8 cellular contexts compared by ENCODE assay signal in the genomic region with DNA sequence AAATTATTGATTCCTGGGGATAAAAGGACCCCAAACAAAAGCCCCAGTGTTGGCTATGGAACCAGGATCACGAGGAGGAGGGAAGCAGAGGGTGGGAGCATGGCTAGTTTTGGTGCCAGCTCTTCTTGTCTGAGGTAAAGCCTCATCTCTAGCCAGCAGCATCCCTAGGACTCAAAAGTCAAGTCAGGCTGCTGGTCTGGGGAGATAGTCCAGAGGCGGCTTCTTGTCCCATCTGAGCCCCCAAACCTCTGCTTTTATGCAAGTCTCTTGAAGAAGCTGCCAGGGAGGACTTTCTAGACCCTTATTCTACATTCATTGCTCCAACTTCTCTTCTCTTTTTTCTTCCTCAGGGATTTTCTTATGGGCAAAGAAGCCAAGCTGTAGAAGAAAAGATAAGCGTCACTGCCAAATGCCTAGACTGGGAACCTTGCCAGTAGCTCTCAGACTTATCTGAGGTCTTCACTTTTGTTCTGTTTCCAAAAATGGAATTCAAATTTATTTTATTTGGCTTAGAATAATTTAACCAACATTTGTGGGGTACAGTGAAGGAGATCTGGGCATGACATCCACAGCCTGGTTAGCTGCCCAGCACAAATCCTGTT. TPM values are rescaled to one million over a fixed set of nuclear protein-coding genes. Genes with fewer than 3 reads are reported as not detected.
DNase-seq lines count a peak whose midpoint lies in the region; ATAC-seq and TF ChIP-seq lines count a peak whose summit lies in the region.

No MANE protein-coding gene starts in this region.

- peak overlapping the region; percentile 42 for H3K4me3 Mint-ChIP-seq in chondrocyte (ENCODE audit: unreplicated experiment)

- no peaks in the 10 kb centered on the region for H3K27me3 Mint-ChIP-seq in chondrocyte (ENCODE audit: low read depth)

- peak overlapping the region; percentile 84 to 94 for H3K27ac ChIP-seq in lung (ENCODE audit: low read depth in 1 of 2, low read length in 1 of 2)
- peak overlapping the region; percentile 77 for H3K27ac ChIP-seq in urinary bladder (ENCODE audit: low read depth)

- H3K4me1 ChIP-seq in lung (ENCODE audit: control insufficient read depth in 2 of 2, insufficient read depth in 2 of 2, low read length in 2 of 2): peaks cover 3 to 4% of the 10 kb centered on the region in 2 donors
- H3K4me1 ChIP-seq in urinary bladder (ENCODE audit: insufficient read depth): no peaks in the 10 kb centered on the region

- H3K9me3 Mint-ChIP-seq in chondrocyte (ENCODE audit: low read depth): no peaks in the 10 kb centered on the region

- no peak for TF ChIP-seq CTCF in chondrocyte (IDR thresholded peaks at IDR 0.05)
- no peak for TF ChIP-seq CTCF in lung (IDR thresholded peaks at IDR 0.05; ENCODE audit: control extremely low read depth, extremely low read depth)

- no peaks in the 10 kb centered on the region for H3K9me3 ChIP-seq in lung (ENCODE audit: control insufficient read depth in 2 of 2, insufficient read depth in 1 of 2, low read length in 1 of 2)

- H3K36me3 Mint-ChIP-seq in chondrocyte (ENCODE audit: low read depth): peaks cover 7% of the 10 kb centered on the region

- H3K27me3 ChIP-seq in lung (ENCODE audit: control insufficient read depth, insufficient read depth): no peaks in the 10 kb centered on the region

- WGBS in lung, 2 donors: 52 to 65% methylated on average over 3 of the region's 3 CpGs
- 28% methylated on average over 3 of the region's 3 CpGs for WGBS in urinary bladder

- peak overlapping the region; percentile 96 for H3K27ac Mint-ChIP-seq in chondrocyte (ENCODE audit: unreplicated experiment)

- DNase-seq in NCI-H1092 (lab: John Stamatoyannopoulos, UW) (peak; percentile 54), NCI-H1092 treated with DMSO at 0.1 percent for 48 hours (lab: John Stamatoyannopoulos, UW) (no peak), chondrocyte (ENCODE audit: low spot score) (no peak), lung (ENCODE audit: low spot score) (no peak), NCI-H1930 (lab: John Stamatoyannopoulos, UW) (no peak), NCI-H82 treated with DMSO at 0.1 percent for 48 hours (lab: John Stamatoyannopoulos, UW; ENCODE audit: unreplicated experiment) (no peak)

- peaks cover 40% of the 10 kb centered on the region for H3K4me1 Mint-ChIP-seq in chondrocyte (ENCODE audit: low read depth)

- H3K4me3 ChIP-seq in lung: no peak overlapping the region
- no peak overlapping the region for H3K4me3 ChIP-seq in urinary bladder (ENCODE audit: low read depth, low read length)

- H3K36me3 ChIP-seq in lung (ENCODE audit: control insufficient read depth in 2 of 2, insufficient read depth in 2 of 2, low read length in 2 of 2) (peaks cover 0 to 5% of the 10 kb centered on the region in 2 donors), urinary bladder (ENCODE audit: insufficient read depth) (no peaks in the 10 kb centered on the region)

- no peak for ATAC-seq in lung (ENCODE audit: insufficient read depth, low FRiP score)
- no peak for ATAC-seq in activated CD4-positive, CD25-positive, alpha-beta regulatory T cell treated with anti-CD3 and anti-CD28 coated beads, Interleukin-2, amount 50 U/mL, for 24 hours

RNA-seq across cellular contexts. Expression of a gene that starts 6.9 kb away (rescaled TPM):
- total RNA-seq in chondrocyte (not detected in 3 replicates), lung (1 to 10 TPM; 3.4 to 3.7 TPM), urinary bladder (2.2 TPM)
- polyA plus RNA-seq in lung (1 to 10 TPM; 2.0 to 2.1 TPM), urinary bladder (13.2 TPM)

RNA-seq across cellular contexts. Expression of a gene that starts 17.3 kb away (rescaled TPM):
- 23.5 to 39.9 TPM (median 25.7 TPM) in 3 replicates for total RNA-seq in chondrocyte
- 10 to 100 TPM in 1 of 2 donors, 1 to 10 TPM in 1; 5.2 to 23.3 TPM for total RNA-seq in lung
- polyA plus RNA-seq in lung: 10 to 100 TPM in 1 of 2 donors, 1 to 10 TPM in 1; 6.7 to 15.7 TPM
- total RNA-seq in urinary bladder: 3.5 TPM
- polyA plus RNA-seq in urinary bladder: 6.2 TPM

RNA-seq across cellular contexts. Expression of a gene that starts 25.9 kb away (rescaled TPM):
- 28.3 to 29.9 TPM (median 28.5 TPM) in 3 replicates for total RNA-seq in chondrocyte
- total RNA-seq in lung: 10 to 100 TPM; 24.6 to 28.6 TPM
- polyA plus RNA-seq in lung: 10 to 100 TPM; 25.0 to 29.6 TPM
- total RNA-seq in urinary bladder: 26.4 TPM
- 29.9 TPM for polyA plus RNA-seq in urinary bladder

RNA-seq across cellular contexts. Expression of a gene that starts 33.7 kb away (rescaled TPM):
- total RNA-seq in chondrocyte: 57.1 to 58.5 TPM (median 57.1 TPM) in 3 replicates
- total RNA-seq in lung: 10 to 100 TPM; 23.5 to 54.9 TPM
- 10 to 100 TPM; 26.4 to 32.1 TPM for polyA plus RNA-seq in lung
- total RNA-seq in urinary bladder: 27.0 TPM
- polyA plus RNA-seq in urinary bladder: 48.1 TPM

RNA-seq across cellular contexts. Expression of a gene that starts 34.7 kb away (rescaled TPM):
- total RNA-seq in chondrocyte: 86.8 to 121 TPM (median 90.5 TPM) in 3 replicates
- total RNA-seq in lung: 100 to 1,000 TPM; 106 to 128 TPM
- 100 to 1,000 TPM; 121 to 152 TPM for polyA plus RNA-seq in lung
- 51.3 TPM for total RNA-seq in urinary bladder
- polyA plus RNA-seq in urinary bladder: 107 TPM
